8 cellular contexts compared by ENCODE assay signal in the genomic region with DNA sequence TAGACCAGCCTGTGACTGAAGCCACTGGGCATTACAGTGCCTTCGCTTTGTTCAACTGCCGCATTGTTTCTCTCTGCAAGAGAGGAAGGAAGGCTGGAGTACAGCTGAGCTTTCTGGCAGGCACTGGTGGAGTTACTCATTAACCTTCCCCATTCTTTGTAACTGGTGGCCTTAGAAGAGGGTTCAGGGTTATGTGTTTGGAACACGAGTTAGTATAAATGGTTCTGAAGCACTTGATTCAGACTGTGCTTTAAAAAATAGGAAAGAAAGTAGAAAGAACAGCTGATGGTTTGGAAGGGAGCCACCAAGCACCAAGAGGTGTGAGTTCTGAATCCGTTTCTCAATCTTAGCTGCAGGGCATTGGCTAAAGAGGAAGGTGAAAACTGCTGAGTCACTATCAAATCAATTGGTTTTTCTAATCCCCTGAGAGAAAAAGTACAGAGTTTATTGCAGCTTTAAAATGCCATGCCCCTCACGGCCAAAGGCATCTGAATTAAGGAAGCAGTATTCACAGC. TPM values are rescaled to one million over a fixed set of nuclear protein-coding genes. Genes with fewer than 3 reads are reported as not detected.
DNase-seq lines count a peak whose midpoint lies in the region; ATAC-seq and TF ChIP-seq lines count a peak whose summit lies in the region.

No MANE protein-coding gene starts in this region.

- no peak overlapping the region for H2BK20ac ChIP-seq in H9 (ENCODE audit: low read depth, low read length, poor library complexity, severe bottlenecking)

- no peak overlapping the region for H3K14ac ChIP-seq in H9 (ENCODE audit: insufficient read depth, low read length)

- no peak overlapping the region for H2AFZ ChIP-seq in H9 (ENCODE audit: low read length)

- no peaks in the 10 kb centered on the region for H3K79me2 ChIP-seq in H9 (ENCODE audit: insufficient read depth, low read length)

- no peak overlapping the region for H2BK15ac ChIP-seq in H9 (ENCODE audit: low read depth, low read length)

- H3K27me3 ChIP-seq in H9 (ENCODE audit: insufficient read depth, low read length) = no peaks in the 10 kb centered on the region
- no peaks in the 10 kb centered on the region for H3K27me3 ChIP-seq in ascending aorta
- H3K27me3 ChIP-seq in gastrocnemius medialis = no peaks in the 10 kb centered on the region

- peak; percentile 63 for DNase-seq in GDM1 (lab: John Stamatoyannopoulos, UW)
- no peak for DNase-seq in H9
- peak; percentile 56 for DNase-seq in LNCaP clone FGC (ENCODE audit: low read depth)
- no peak for DNase-seq in ascending aorta (ENCODE audit: low spot score in 2 of 2)
- DNase-seq in hippocampal formation (lab: John Stamatoyannopoulos, UW) = peak; percentile 40 to 86
- peak in 1 of 2 donors; percentile 13 for DNase-seq in gastrocnemius medialis
- DNase-seq in stimulated activated CD4-positive, alpha-beta T cell treated with anti-CD3 and anti-CD28 coated beads, Interleukin-1b, Interleukin-23, amount 100 ng/mL, for 48 hours = no peak
- no peak for DNase-seq in NCI-H1694 (lab: John Stamatoyannopoulos, UW)

- peak overlapping the region; percentile 14 for H4K5ac ChIP-seq in H9 (ENCODE audit: insufficient read length, low read depth, low read length)

- no peaks in the 10 kb centered on the region for H3K79me1 ChIP-seq in H9 (ENCODE audit: insufficient read depth, low read depth, low read length, poor library complexity, severe bottlenecking)

- no peaks in the 10 kb centered on the region for H3K23me2 ChIP-seq in H9 (ENCODE audit: insufficient read length, low read depth, low read length, poor library complexity, severe bottlenecking)

- H3T11ph ChIP-seq in H9 (ENCODE audit: low read length) = peak overlapping the region; percentile 10

- H4K20me1 ChIP-seq in H9 (ENCODE audit: control insufficient read depth, insufficient read depth, insufficient read length) = no peaks in the 10 kb centered on the region

- H3K27ac Mint-ChIP-seq in H9 = peak overlapping the region; percentile 99 to 100 (median 99)

- H3K27me3 Mint-ChIP-seq in H9 (ENCODE audit: low read depth) = no peaks in the 10 kb centered on the region

- no peaks in the 10 kb centered on the region for H3K36me3 ChIP-seq in ascending aorta
- H3K36me3 ChIP-seq in gastrocnemius medialis = no peaks in the 10 kb centered on the region

- H2BK12ac ChIP-seq in H9 (ENCODE audit: insufficient read length, low read depth, low read length) = peak overlapping the region; percentile 6

- TF ChIP-seq CTCF in H9 (conservative IDR thresholded peaks at IDR 0.05) = no peak
- no peak for TF ChIP-seq CTCF in LNCaP clone FGC (IDR thresholded peaks at IDR 0.05; ENCODE audit: control insufficient read depth, extremely low read depth, insufficient read depth)
- no peak for TF ChIP-seq CTCF in ascending aorta (IDR thresholded peaks at IDR 0.05)
- TF ChIP-seq CTCF in gastrocnemius medialis (IDR thresholded peaks at IDR 0.05 in 4 of 5, conservative IDR thresholded peaks at IDR 0.05 in 1 of 5) = no peak

- H3K9ac ChIP-seq in H9 (ENCODE audit: extremely low read depth, insufficient read length, low read length) = no peak overlapping the region

- H3K4me1 ChIP-seq in H9 (ENCODE audit: insufficient read depth, low read length) (peaks cover 3% of the 10 kb centered on the region; the same call in 1 of the 2 replicates), ascending aorta (peaks cover 0 to 2% of the 10 kb centered on the region in 2 donors), gastrocnemius medialis (peaks cover 9 to 16% of the 10 kb centered on the region in 2 donors)

- peaks cover 7 to 8% of the 10 kb centered on the region in 2 experiments; a peak in 4 of 5 replicates for H3K9me3 Mint-ChIP-seq in H9

- no peak overlapping the region for H2AK5ac ChIP-seq in H9 (ENCODE audit: insufficient read length, low read length)

- H4K91ac ChIP-seq in H9 (ENCODE audit: insufficient read length, low read depth, low read length) = no peak overlapping the region

- H3K4me2 ChIP-seq in H9 (ENCODE audit: insufficient read depth, insufficient read length, low read length) = no peak overlapping the region

- H3K4me3 Mint-ChIP-seq in H9 = peak overlapping the region in 1 of 2 experiments; percentile 15; a peak in 2 of 5 replicates

- intact Hi-C loops in ascending aorta (cut with DNase I) = no loop called here
- intact Hi-C loops in gastrocnemius medialis (cut with DNase I; ENCODE audit: low total_unique reads) = no loop called here

- peak; percentile 68 to 81 for ATAC-seq in gastrocnemius medialis

- TF ChIP-seq POLR2A in gastrocnemius medialis (IDR thresholded peaks at IDR 0.05) = no peak

- H3K36me3 Mint-ChIP-seq in H9 (ENCODE audit: insufficient read depth in 1 of 3, low read depth in 3 of 3) = peaks cover 0 to 8% (median 8%) of the 10 kb centered on the region in 3 experiments; a peak in 5 of 7 replicates

- H3K23ac ChIP-seq in H9 (ENCODE audit: insufficient read length, low read depth, low read length) = no peak overlapping the region

- H3K27ac ChIP-seq in H9 (ENCODE audit: insufficient read length, low read depth, low read length) (peak overlapping the region; percentile 90), ascending aorta (peak overlapping the region; percentile 1 to 19), gastrocnemius medialis (peak overlapping the region in 2 of 4 donors; percentile 16 to 41)

- in situ Hi-C loops in gastrocnemius medialis (cut with MboI; ENCODE audit: low sequenced_read_pairs in 4 of 4) = no loop called here

- H2BK5ac ChIP-seq in H9 (ENCODE audit: insufficient read length, low read length) = no peak overlapping the region

- no peak overlapping the region for H4K8ac ChIP-seq in H9 (replicated peaks; ENCODE audit: insufficient read length, low read depth, low read length)

- H3K9me3 ChIP-seq in H9 (ENCODE audit: control insufficient read depth, low read depth, low read length) = no peaks in the 10 kb centered on the region
- H3K9me3 ChIP-seq in ascending aorta = no peaks in the 10 kb centered on the region
- H3K9me3 ChIP-seq in gastrocnemius medialis = no peaks in the 10 kb centered on the region

- H3K56ac ChIP-seq in H9 (ENCODE audit: insufficient read length, low read depth, low read length) = no peak overlapping the region

- H3K18ac ChIP-seq in H9 (ENCODE audit: insufficient read length, low read depth, low read length) = peak overlapping the region; percentile 68

- H3K4me3 ChIP-seq in LNCaP clone FGC (ENCODE audit: low read depth, low read length) (no peak overlapping the region), ascending aorta (peak overlapping the region in 1 of 2 donors; percentile 37), gastrocnemius medialis (peak overlapping the region in 3 of 4 donors; percentile 4 to 35 (median 26))

- no peak overlapping the region; the same call in 1 of the 2 replicates for H3K4ac ChIP-seq in H9 (ENCODE audit: low read depth, low read length)

- H3K4me1 Mint-ChIP-seq in H9 = peaks cover 83 to 90% of the 10 kb centered on the region in 2 experiments

- H2BK120ac ChIP-seq in H9 (ENCODE audit: low read depth, low read length, poor library complexity, severe bottlenecking) = no peak overlapping the region

- no CpG with 5 or more reads among the region's 5 CpGs for WGBS in H9 (ENCODE audit: extremely low coverage, insufficient read length, low lambda C conversion rate)

RNA-seq across cellular contexts. Expression of gene HGD, which starts 3.7 kb away (rescaled TPM):
- total RNA-seq in H9 (2021) = 0.33 TPM in 1 of 2 replicates, not detected in the other
- total RNA-seq in ascending aorta = 19.2 TPM
- 1 to 10 TPM in 2 of 4 donors, under 1 TPM in 1, not detected in 1; 0.68 to 4.1 (median 1.3) TPM for total RNA-seq in gastrocnemius medialis

Comparison
In these comparisons a context has a peak if more than half of its experiments do, and no peak if none do; other contexts are left out.
1. DNase-seq: peak in GDM1 (single experiment), LNCaP clone FGC (single experiment) and hippocampal formation (2 of 2); none in H9 (single experiment), ascending aorta (0 of 2), stimulated activated CD4-positive, alpha-beta T cell treated with anti-CD3 and anti-CD28 coated beads, Interleukin-1b, Interleukin-23, amount 100 ng/mL, for 48 hours (single experiment) and NCI-H1694 (single experiment).